In genomic region chr6:87589693-87590416, GRCh38 we compare ENCODE assay signal across 8 cellular contexts. TPM values are rescaled to one million over a fixed set of nuclear protein-coding genes. Genes with fewer than 3 reads are reported as not detected.
DNase-seq lines count a peak whose midpoint lies in the region; ATAC-seq and TF ChIP-seq lines count a peak whose summit lies in the region.

ORC3 (plus strand) TSS chr6:87590135; CDS start chr6:87590169, 34 bp downstream.
RARS2 (minus strand) TSS chr6:87589987; CDS start chr6:87589957, 30 bp downstream.

- H3K27ac Mint-ChIP-seq in WTC11 = peak within 1 kb of the TSS; percentile 96

- H3K4me1 Mint-ChIP-seq in WTC11 = peaks cover 27% of the 10 kb centered on the region

- H3K36me3 Mint-ChIP-seq in WTC11 = peaks cover 20% of the 10 kb centered on the region

- 0 to 1% (median 1%) methylated on average over 34 to 49 of the region's 49 CpGs for WGBS in spleen, 5 donors

- peak; percentile 58 to 65 (median 60) for TF ChIP-seq POLR2A in spleen (IDR thresholded peaks at IDR 0.05)

- H3K27me3 ChIP-seq in AG04450 (ENCODE audit: control insufficient read depth, insufficient read depth, low read length) = no peaks in the 10 kb centered on the region
- H3K27me3 ChIP-seq in spleen (replicated peaks in 1 of 7) = no peaks in the 10 kb centered on the region

- POLR2A ChIA-PET in AG04450 (lab: Yijun Ruan, JAX) = interaction anchor here (0.6 to 1.1 kb wide), 8 partner anchors 9 to 167 kb away, joined by 3 to 5 read pairs (median 3); no protein-coding TSS in a partner anchor
- POLR2A ChIA-PET in WTC11 (lab: Charles Lee) = interaction anchor here (0.6 kb wide), 1 partner anchor 472 kb away, joined by 3 read pairs; no protein-coding TSS in a partner anchor

- peak within 1 kb of the TSS; percentile 90 for H3K27ac ChIP-seq in AG04450 (ENCODE audit: low read depth, low read length)
- H3K27ac ChIP-seq in spleen = peak within 1 kb of the TSS; percentile 68 to 90 (median 88)

- peak; percentile 100 for ATAC-seq in GM18909 (IDR thresholded peaks at IDR 0.05; ENCODE audit: poor library complexity, unreplicated experiment)
- ATAC-seq in HG03175 (IDR thresholded peaks at IDR 0.05; ENCODE audit: unreplicated experiment) = peak; percentile 100
- ATAC-seq in WTC11 = peak; percentile 99

- CTCF ChIA-PET in AG04450 (lab: Charles Lee) (no interaction called here), WTC11 (lab: Charles Lee) (no interaction called here)

- H3K9me3 Mint-ChIP-seq in WTC11 = peaks cover 3% of the 10 kb centered on the region; the same call in 1 of the 2 replicates

- H3K4me1 ChIP-seq in spleen = peaks cover 26 to 78% (median 59%) of the 10 kb centered on the region in 6 donors

- H3K4me3 ChIP-seq in AG04450 (ENCODE audit: low read depth, low read length) (peak within 1 kb of the TSS; percentile 97), cardiac fibroblast (replicated peaks in 1 of 2; ENCODE audit: low read depth in 2 of 2, low read length in 2 of 2) (peak within 1 kb of the TSS; percentile 77 to 94), spleen (peak within 1 kb of the TSS; percentile 71 to 99 (median 87))

- intact Hi-C loops in spleen (cut with DNase I; ENCODE audit: low total_unique reads) = no loop called here

- H3K9me3 ChIP-seq in AG04450 (ENCODE audit: control insufficient read depth, insufficient read depth, low read length) (no peaks in the 10 kb centered on the region), spleen (no peaks in the 10 kb centered on the region)

- no peaks in the 10 kb centered on the region for H3K27me3 Mint-ChIP-seq in WTC11 (ENCODE audit: low read depth)

- no peak for TF ChIP-seq CTCF in AG04450 (IDR thresholded peaks at IDR 0.05; ENCODE audit: low read depth, low read length)
- TF ChIP-seq CTCF in WTC11 (IDR thresholded peaks at IDR 0.05) = no peak
- no peak for TF ChIP-seq CTCF in cardiac fibroblast (IDR thresholded peaks at IDR 0.05; ENCODE audit: low read depth, low read length)
- peak in 4 of 11 experiments; percentile 18 to 45 (median 29) for TF ChIP-seq CTCF in spleen (IDR thresholded peaks at IDR 0.05 in 8 of 11, conservative IDR thresholded peaks at IDR 0.05 in 3 of 11)

- DNase-seq in AG04450 (ENCODE audit: low read depth, low spot score) (peak; percentile 82), NCI-H226 (peak; percentile 94), WTC11 (ENCODE audit: low spot score) (peak; percentile 97), cardiac fibroblast (ENCODE audit: low read depth in 2 of 2) (peak; percentile 95), iPS-NIHi7 (ENCODE audit: extremely low spot score) (peak; percentile 99), spleen (peak; percentile 99)

- peaks cover 0 to 33% (median 3%) of the 10 kb centered on the region in 6 donors for H3K36me3 ChIP-seq in spleen

- peak within 1 kb of the TSS; percentile 94 for H3K4me3 Mint-ChIP-seq in WTC11

TF ChIP-seq in WTC11, 78 proteins besides CTCF, POLR2A, EP300 and RAD21 (continues in another document):
- TF ChIP-seq ESRRA (CRISPR knock-in tag; IDR thresholded peaks at IDR 0.05; ENCODE audit: borderline replicate concordance) (no peak), ATF2 (CRISPR knock-in tag; IDR thresholded peaks at IDR 0.05; ENCODE audit: borderline replicate concordance, low read depth) (no peak), ETV6 (CRISPR knock-in tag; IDR thresholded peaks at IDR 0.05) (peak; percentile 79; the same call in 1 of the 2 replicates), ZNF671 (CRISPR knock-in tag; IDR thresholded peaks at IDR 0.05) (no peak), ZSCAN18 (CRISPR knock-in tag; IDR thresholded peaks at IDR 0.05) (no peak), NR2C2 (CRISPR knock-in tag; IDR thresholded peaks at IDR 0.05) (peak; percentile 78), FOXJ3 (CRISPR knock-in tag; IDR thresholded peaks at IDR 0.05; ENCODE audit: borderline replicate concordance) (no peak), GABPB1 (CRISPR knock-in tag; IDR thresholded peaks at IDR 0.05) (peak; percentile 87), TEAD1 (CRISPR knock-in tag; IDR thresholded peaks at IDR 0.05) (peak; percentile 95), CREB1 (CRISPR knock-in tag; IDR thresholded peaks at IDR 0.05) (no peak), ELF4 (CRISPR knock-in tag; IDR thresholded peaks at IDR 0.05; ENCODE audit: low read depth) (no peak), RORB (CRISPR knock-in tag; IDR thresholded peaks at IDR 0.05) (no peak), SP1 (CRISPR knock-in tag; conservative IDR thresholded peaks at IDR 0.05) (peak; percentile 84), MAX (CRISPR knock-in tag; IDR thresholded peaks at IDR 0.05) (peak; percentile 91), ZNF281 (CRISPR knock-in tag; IDR thresholded peaks at IDR 0.05) (no peak), ZNF423 (CRISPR knock-in tag; IDR thresholded peaks at IDR 0.05) (no peak), E2F4 (CRISPR knock-in tag; IDR thresholded peaks at IDR 0.05; ENCODE audit: borderline replicate concordance, low read depth) (peak; percentile 90), CDX4 (CRISPR knock-in tag; IDR thresholded peaks at IDR 0.05; ENCODE audit: borderline replicate concordance) (no peak)

RNA-seq across cellular contexts. Expression of gene ORC3, which starts in this region (rescaled TPM):
- 27.3 and 39.5 TPM in 2 replicates for polyA plus RNA-seq in AG04450 (2011; rRNA removed)
- polyA minus RNA-seq in AG04450 (2011; rRNA and poly(A)+ RNA removed) = 11.9 and 23.4 TPM in 2 replicates
- total RNA-seq in WTC11 (2021) = 46.7 to 50.7 TPM (median 48.4 TPM) in 3 replicates
- total RNA-seq in spleen = 10 to 100 TPM; 18.3 to 35.6 (median 25.2) TPM
- 10 to 100 TPM; 15.1 to 16.3 (median 15.4) TPM for polyA plus RNA-seq in spleen

RNA-seq across cellular contexts. Expression of gene RARS2, which starts in this region (rescaled TPM):
- 22.4 and 28.1 TPM in 2 replicates for polyA plus RNA-seq in AG04450 (2011; rRNA removed)
- polyA minus RNA-seq in AG04450 (2011; rRNA and poly(A)+ RNA removed) = 10.8 and 20.7 TPM in 2 replicates
- total RNA-seq in WTC11 (2021) = 31.8 to 33.3 TPM (median 32.9 TPM) in 3 replicates
- total RNA-seq in spleen = 10 to 100 TPM; 24.2 to 32.3 (median 28.8) TPM
- polyA plus RNA-seq in spleen = 10 to 100 TPM; 14.2 to 19.1 (median 16.8) TPM

Comparison
In these comparisons a context has a peak if more than half of its experiments do, and no peak if none do; other contexts are left out.
1. Peak in every context shown above with its lines: DNase-seq, ATAC-seq, H3K4me3 ChIP-seq and H3K27ac ChIP-seq.